ENCODE assay signal across 12 cellular contexts in genomic region chr15:99433757-99434211, GRCh38.
A peak's percentile ranks its signal among the peaks of the same experiment; 100 is the strongest.
DNase-seq lines count a peak whose midpoint lies in the region; ATAC-seq and TF ChIP-seq lines count a peak whose summit lies in the region.
"Had no signal": no experiment of that assay in that cellular context is flagged by ENCODE, and none has a peak within 500 bp of the region (broad histone marks: within the 10 kb centered on the region; RNA-seq: fewer than 3 reads in every experiment).

No MANE protein-coding gene starts in this region.

- H3K27ac ChIP-seq in CD4-positive, alpha-beta T cell (ENCODE audit: low read depth, low read length): no peak overlapping the region
- H3K27ac ChIP-seq in OCI-LY3 (ENCODE audit: low read length): no peak overlapping the region

- no peaks in the 10 kb centered on the region for H3K36me3 Mint-ChIP-seq in CD4-positive, alpha-beta T cell (ENCODE audit: low read depth)
- peaks cover 1% of the 10 kb centered on the region for H3K36me3 Mint-ChIP-seq in glutamatergic neuron (ENCODE audit: unreplicated experiment)
- H3K36me3 Mint-ChIP-seq: activated naive CD8-positive, alpha-beta T cell; mesothelial cell of epicardium had no signal

- H4K20me1 ChIP-seq in OCI-LY3 (ENCODE audit: insufficient read depth, low read length): no peaks in the 10 kb centered on the region

- peak in 1 of 10 experiments; percentile 30 for DNase-seq in CD4-positive, alpha-beta T cell
- DNase-seq in glutamatergic neuron (peak; percentile 17), posterior vena cava (ENCODE audit: low spot score) (peak; percentile 38), NOMO-1 (lab: John Stamatoyannopoulos, UW; ENCODE audit: unreplicated experiment in 2 of 2) (no peak), HEK293T (ENCODE audit: extremely low spot score) (no peak), NCI-H524 treated with DMSO at 0.1 percent for 48 hours (lab: John Stamatoyannopoulos, UW) (no peak)
- DNase-seq: NCI-H2171 had no signal

- intact Hi-C loops in CD4-positive, alpha-beta T cell (cut with DNase I, micrococcal nuclease): no loop called here
- intact Hi-C loops in posterior vena cava (cut with DNase I): no loop called here

- no peak overlapping the region for H3K4me3 Mint-ChIP-seq in CD4-positive, alpha-beta T cell
- H3K4me3 Mint-ChIP-seq in glutamatergic neuron (ENCODE audit: unreplicated experiment): no peak overlapping the region
- H3K4me3 Mint-ChIP-seq: mesothelial cell of epicardium had no signal

- H3K4me1 Mint-ChIP-seq in CD4-positive, alpha-beta T cell (ENCODE audit: low read depth): peaks cover 47% of the 10 kb centered on the region
- H3K4me1 Mint-ChIP-seq in glutamatergic neuron (ENCODE audit: low read depth, unreplicated experiment): peaks cover 2% of the 10 kb centered on the region

- H3K36me3 ChIP-seq in OCI-LY3 (replicated peaks; ENCODE audit: low read depth, low read length): no peaks in the 10 kb centered on the region
- H3K36me3 ChIP-seq: MG63 had no signal

- H3K4me1 ChIP-seq in OCI-LY3 (ENCODE audit: low read length): peaks cover 21% of the 10 kb centered on the region

- no peak overlapping the region for H3K9ac ChIP-seq in OCI-LY3 (ENCODE audit: low read length)

- peak overlapping the region; percentile 34 for H3K27ac Mint-ChIP-seq in CD4-positive, alpha-beta T cell
- no peak overlapping the region for H3K27ac Mint-ChIP-seq in glutamatergic neuron (ENCODE audit: unreplicated experiment)
- H3K27ac Mint-ChIP-seq: activated naive CD8-positive, alpha-beta T cell; mesothelial cell of epicardium had no signal

- H3K27me3 ChIP-seq in CD4-positive, alpha-beta T cell (ENCODE audit: control insufficient read depth, insufficient read depth, low read length): no peaks in the 10 kb centered on the region
- H3K27me3 ChIP-seq in OCI-LY3 (ENCODE audit: low read depth, low read length): peaks cover 29% of the 10 kb centered on the region
- H3K27me3 ChIP-seq: MG63 had no signal

- CTCF ChIA-PET in CD4-positive, alpha-beta T cell (lab: Charles Lee): no interaction called here
- CTCF ChIA-PET in HEK293T (lab: Yijun Ruan, JAX): no interaction called here

- H2AFZ ChIP-seq in OCI-LY3 (ENCODE audit: low read depth, low read length): no peak overlapping the region

- no peak for TF ChIP-seq CTCF in CD4-positive, alpha-beta T cell (IDR thresholded peaks at IDR 0.05)
- TF ChIP-seq CTCF in OCI-LY3 (IDR thresholded peaks at IDR 0.05; ENCODE audit: low read depth, low read length) (no peak), glutamatergic neuron (IDR thresholded peaks at IDR 0.05; ENCODE audit: partially characterized antibody, unreplicated experiment) (no peak)

- H3K27me3 Mint-ChIP-seq in CD4-positive, alpha-beta T cell: no peaks in the 10 kb centered on the region
- H3K27me3 Mint-ChIP-seq in glutamatergic neuron (ENCODE audit: unreplicated experiment): no peaks in the 10 kb centered on the region
- H3K27me3 Mint-ChIP-seq: activated naive CD8-positive, alpha-beta T cell had no signal

- ATAC-seq in CD4-positive, alpha-beta T cell (ENCODE audit: poor library complexity): no peak
- no peak for ATAC-seq in GM19351 (IDR thresholded peaks at IDR 0.05; ENCODE audit: unreplicated experiment)

- H3K9me3 Mint-ChIP-seq in CD4-positive, alpha-beta T cell: no peaks in the 10 kb centered on the region
- no peaks in the 10 kb centered on the region for H3K9me3 Mint-ChIP-seq in glutamatergic neuron (ENCODE audit: unreplicated experiment)
- H3K9me3 Mint-ChIP-seq: mesothelial cell of epicardium had no signal

- H3K4me3 ChIP-seq in OCI-LY3 (ENCODE audit: low read length): no peak overlapping the region
- H3K4me3 ChIP-seq: MG63 had no signal

- 0 out of 2 replicates have a peak overlapping the region, but pooled peaks have one; percentile 0 for H3K4me2 ChIP-seq in OCI-LY3 (ENCODE audit: low read length)

- POLR2A ChIA-PET in CD4-positive, alpha-beta T cell (lab: Charles Lee): interaction anchor here (1.2 to 2.7 kb wide), 3 partner anchors 10 to 300 kb away, joined by 4 to 20 read pairs (median 9); partner anchors contain the start of gene LYSMD4
- POLR2A ChIA-PET in HEK293T (lab: Yijun Ruan, JAX): no interaction called here

- no peaks in the 10 kb centered on the region for H3K9me3 ChIP-seq in CD4-positive, alpha-beta T cell (ENCODE audit: control insufficient read depth, low read length)
- H3K9me3 ChIP-seq in OCI-LY3 (ENCODE audit: insufficient read depth, low read length): no peaks in the 10 kb centered on the region
- H3K9me3 ChIP-seq: MG63 had no signal

- no peaks in the 10 kb centered on the region for H3K79me2 ChIP-seq in OCI-LY3 (ENCODE audit: low read length)

TF ChIP-seq in HEK293T, 16 proteins besides CTCF, POLR2A, EP300 and RAD21:
- no peak for TF ChIP-seq LEF1 (IDR thresholded peaks at IDR 0.05; ENCODE audit: borderline replicate concordance)
- TF ChIP-seq SUZ12 (IDR thresholded peaks at IDR 0.05): no peak
- no peak for TF ChIP-seq HDGF (IDR thresholded peaks at IDR 0.05; ENCODE audit: borderline replicate concordance)
- no peak for TF ChIP-seq SP1 (IDR thresholded peaks at IDR 0.05)
- TF ChIP-seq FOXA1 (IDR thresholded peaks at IDR 0.05): no peak
- no peak for TF ChIP-seq PKNOX1 (IDR thresholded peaks at IDR 0.05)
- no peak for TF ChIP-seq FOXM1 (IDR thresholded peaks at IDR 0.05; ENCODE audit: borderline replicate concordance)
- no peak for TF ChIP-seq ARNT (IDR thresholded peaks at IDR 0.05)
- TF ChIP-seq TARDBP (IDR thresholded peaks at IDR 0.05): no peak
- TF ChIP-seq CTBP1 (IDR thresholded peaks at IDR 0.05; ENCODE audit: borderline replicate concordance): no peak
- TF ChIP-seq L3MBTL2 (conservative IDR thresholded peaks at IDR 0.05): no peak
- TF ChIP-seq FOXK2 (IDR thresholded peaks at IDR 0.05): no peak

Comparison
In these comparisons a context has a peak if more than half of its experiments do, and no peak if none do; other contexts are left out.
1. DNase-seq: peak in glutamatergic neuron (single experiment) and posterior vena cava (single experiment); none in NOMO-1 (0 of 2), HEK293T (single experiment) and NCI-H524 treated with DMSO at 0.1 percent for 48 hours (single experiment).